23 cellular contexts compared by ENCODE assay signal in the genomic region with DNA sequence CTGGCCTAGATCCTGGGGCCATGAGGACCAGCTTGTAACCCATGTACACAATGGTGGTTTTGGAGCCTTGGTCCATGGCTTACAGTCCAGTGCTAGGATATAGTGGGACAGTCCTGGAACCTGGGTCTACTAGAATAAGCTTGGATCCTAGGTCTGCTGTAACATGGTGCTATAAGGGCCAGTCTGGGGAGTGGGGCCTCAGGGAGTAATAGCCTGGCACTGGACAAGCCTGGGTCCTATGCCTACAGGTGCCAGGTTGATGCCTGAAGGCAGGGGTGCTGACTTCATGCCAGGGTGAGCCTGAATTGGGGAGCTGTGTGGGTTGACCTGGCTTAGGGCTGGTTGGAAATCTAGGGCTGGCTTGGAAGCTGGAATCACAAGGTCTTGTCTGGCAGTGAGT.
"Had no signal": no experiment of that assay in that cellular context is flagged by ENCODE, and none has a peak within 500 bp of the region (broad histone marks: within the 10 kb centered on the region; RNA-seq: fewer than 3 reads in every experiment).

No MANE protein-coding gene starts in this region.

- H3K27me3 Mint-ChIP-seq: dendritic cell treated with granulocyte-macrophage colony-stimulating factor and Interleukin-4, amounts not matched to agents 40 ng/mL and 50 ng/mL, for 4 days; effector memory CD8-positive, alpha-beta T cell had no signal

- H3K27ac ChIP-seq: colonic mucosa, dorsolateral prefrontal cortex, epithelial cell of prostate, esophagus muscularis mucosa, esophagus squamous epithelium, foreskin keratinocyte, gastrocnemius medialis, heart left ventricle, heart right ventricle had no signal

- H3K4me3 ChIP-seq: colonic mucosa, dorsolateral prefrontal cortex, esophagus muscularis mucosa, esophagus squamous epithelium, gastrocnemius medialis, heart left ventricle, heart right ventricle had no signal

- H3K27me3 ChIP-seq: colonic mucosa, dorsolateral prefrontal cortex, esophagus muscularis mucosa, esophagus squamous epithelium, foreskin keratinocyte, gastrocnemius medialis, heart left ventricle, heart right ventricle had no signal

- H3K4me1 ChIP-seq: colonic mucosa, esophagus muscularis mucosa, esophagus squamous epithelium, foreskin keratinocyte, gastrocnemius medialis, heart left ventricle, heart right ventricle had no signal

- H3K9me3 Mint-ChIP-seq: endodermal cell had no signal

- DNase-seq: colonic mucosa; cortex of kidney; dermis blood vessel endothelial cell; dorsolateral prefrontal cortex; effector CD4-positive, alpha-beta T cell; effector CD8-positive, alpha-beta T cell; effector memory CD4-positive, alpha-beta T cell; effector memory CD8-positive, alpha-beta T cell; endodermal cell; erythroblast; esophagus squamous epithelium; foreskin fibroblast; foreskin keratinocyte; foreskin melanocyte; gastrocnemius medialis; glutamatergic neuron; head of caudate nucleus; heart left ventricle; heart right ventricle had no signal

- H3K4me3 Mint-ChIP-seq: dendritic cell treated with granulocyte-macrophage colony-stimulating factor and Interleukin-4, amounts not matched to agents 40 ng/mL and 50 ng/mL, for 4 days; effector memory CD8-positive, alpha-beta T cell; endodermal cell had no signal

- H3K36me3 ChIP-seq: colonic mucosa, esophagus muscularis mucosa, esophagus squamous epithelium, gastrocnemius medialis, heart left ventricle, heart right ventricle had no signal

- H3K27ac Mint-ChIP-seq: dendritic cell treated with granulocyte-macrophage colony-stimulating factor and Interleukin-4, amounts not matched to agents 40 ng/mL and 50 ng/mL, for 4 days; effector memory CD8-positive, alpha-beta T cell; endodermal cell had no signal

- ATAC-seq: effector memory CD8-positive, alpha-beta T cell; esophagus mucosa; foreskin keratinocyte; gastrocnemius medialis; heart right ventricle had no signal

- H3K9me3 ChIP-seq: colonic mucosa, esophagus squamous epithelium, gastrocnemius medialis had no signal
